Comparison of ENCODE assay signal across 1 cellular context in the genomic region with DNA sequence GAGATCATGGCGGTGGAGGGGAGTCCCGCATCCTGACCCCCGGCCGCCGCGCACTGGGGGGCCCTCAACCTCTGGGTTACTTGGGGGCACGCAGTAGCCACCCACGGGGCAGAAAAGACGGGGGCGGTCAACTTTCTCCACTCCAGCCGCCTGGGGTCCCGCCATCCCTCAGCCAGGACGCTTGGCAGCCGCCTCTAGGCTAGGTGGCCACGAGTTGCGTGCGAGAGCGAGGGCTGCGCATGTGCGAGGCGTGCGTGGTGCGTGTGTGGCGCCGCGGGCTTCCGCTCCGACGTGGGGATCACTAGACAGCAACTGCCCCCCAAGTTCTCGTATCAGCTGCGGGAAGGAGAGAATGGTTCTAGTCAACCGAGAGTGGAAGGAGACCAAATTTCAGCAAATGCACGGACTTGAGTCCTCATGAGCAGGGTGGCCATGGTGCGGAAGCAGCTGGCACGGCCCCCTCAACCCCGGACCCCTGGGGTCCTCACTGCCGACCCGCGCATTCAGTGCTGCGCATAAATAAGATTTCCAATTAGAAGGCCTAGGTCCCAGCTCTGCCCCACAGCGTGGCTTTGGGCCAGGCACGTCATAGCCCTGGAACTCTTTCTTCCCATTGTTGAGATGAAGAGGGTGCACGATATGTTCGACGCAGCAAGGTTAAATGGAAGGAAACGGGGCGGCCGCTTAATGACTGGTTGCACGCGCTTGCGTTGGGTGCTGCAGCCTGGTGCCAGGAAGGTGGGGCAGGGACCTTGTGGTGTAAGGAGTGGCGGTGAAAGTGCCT.
TF ChIP-seq lines count a peak whose summit lies in the region.

No MANE protein-coding gene starts in this region.

TF ChIP-seq in K562, 482 proteins besides CTCF, POLR2A, EP300 and RAD21 (continued from another document and continues in another):
- TF ChIP-seq, protein P1, sequence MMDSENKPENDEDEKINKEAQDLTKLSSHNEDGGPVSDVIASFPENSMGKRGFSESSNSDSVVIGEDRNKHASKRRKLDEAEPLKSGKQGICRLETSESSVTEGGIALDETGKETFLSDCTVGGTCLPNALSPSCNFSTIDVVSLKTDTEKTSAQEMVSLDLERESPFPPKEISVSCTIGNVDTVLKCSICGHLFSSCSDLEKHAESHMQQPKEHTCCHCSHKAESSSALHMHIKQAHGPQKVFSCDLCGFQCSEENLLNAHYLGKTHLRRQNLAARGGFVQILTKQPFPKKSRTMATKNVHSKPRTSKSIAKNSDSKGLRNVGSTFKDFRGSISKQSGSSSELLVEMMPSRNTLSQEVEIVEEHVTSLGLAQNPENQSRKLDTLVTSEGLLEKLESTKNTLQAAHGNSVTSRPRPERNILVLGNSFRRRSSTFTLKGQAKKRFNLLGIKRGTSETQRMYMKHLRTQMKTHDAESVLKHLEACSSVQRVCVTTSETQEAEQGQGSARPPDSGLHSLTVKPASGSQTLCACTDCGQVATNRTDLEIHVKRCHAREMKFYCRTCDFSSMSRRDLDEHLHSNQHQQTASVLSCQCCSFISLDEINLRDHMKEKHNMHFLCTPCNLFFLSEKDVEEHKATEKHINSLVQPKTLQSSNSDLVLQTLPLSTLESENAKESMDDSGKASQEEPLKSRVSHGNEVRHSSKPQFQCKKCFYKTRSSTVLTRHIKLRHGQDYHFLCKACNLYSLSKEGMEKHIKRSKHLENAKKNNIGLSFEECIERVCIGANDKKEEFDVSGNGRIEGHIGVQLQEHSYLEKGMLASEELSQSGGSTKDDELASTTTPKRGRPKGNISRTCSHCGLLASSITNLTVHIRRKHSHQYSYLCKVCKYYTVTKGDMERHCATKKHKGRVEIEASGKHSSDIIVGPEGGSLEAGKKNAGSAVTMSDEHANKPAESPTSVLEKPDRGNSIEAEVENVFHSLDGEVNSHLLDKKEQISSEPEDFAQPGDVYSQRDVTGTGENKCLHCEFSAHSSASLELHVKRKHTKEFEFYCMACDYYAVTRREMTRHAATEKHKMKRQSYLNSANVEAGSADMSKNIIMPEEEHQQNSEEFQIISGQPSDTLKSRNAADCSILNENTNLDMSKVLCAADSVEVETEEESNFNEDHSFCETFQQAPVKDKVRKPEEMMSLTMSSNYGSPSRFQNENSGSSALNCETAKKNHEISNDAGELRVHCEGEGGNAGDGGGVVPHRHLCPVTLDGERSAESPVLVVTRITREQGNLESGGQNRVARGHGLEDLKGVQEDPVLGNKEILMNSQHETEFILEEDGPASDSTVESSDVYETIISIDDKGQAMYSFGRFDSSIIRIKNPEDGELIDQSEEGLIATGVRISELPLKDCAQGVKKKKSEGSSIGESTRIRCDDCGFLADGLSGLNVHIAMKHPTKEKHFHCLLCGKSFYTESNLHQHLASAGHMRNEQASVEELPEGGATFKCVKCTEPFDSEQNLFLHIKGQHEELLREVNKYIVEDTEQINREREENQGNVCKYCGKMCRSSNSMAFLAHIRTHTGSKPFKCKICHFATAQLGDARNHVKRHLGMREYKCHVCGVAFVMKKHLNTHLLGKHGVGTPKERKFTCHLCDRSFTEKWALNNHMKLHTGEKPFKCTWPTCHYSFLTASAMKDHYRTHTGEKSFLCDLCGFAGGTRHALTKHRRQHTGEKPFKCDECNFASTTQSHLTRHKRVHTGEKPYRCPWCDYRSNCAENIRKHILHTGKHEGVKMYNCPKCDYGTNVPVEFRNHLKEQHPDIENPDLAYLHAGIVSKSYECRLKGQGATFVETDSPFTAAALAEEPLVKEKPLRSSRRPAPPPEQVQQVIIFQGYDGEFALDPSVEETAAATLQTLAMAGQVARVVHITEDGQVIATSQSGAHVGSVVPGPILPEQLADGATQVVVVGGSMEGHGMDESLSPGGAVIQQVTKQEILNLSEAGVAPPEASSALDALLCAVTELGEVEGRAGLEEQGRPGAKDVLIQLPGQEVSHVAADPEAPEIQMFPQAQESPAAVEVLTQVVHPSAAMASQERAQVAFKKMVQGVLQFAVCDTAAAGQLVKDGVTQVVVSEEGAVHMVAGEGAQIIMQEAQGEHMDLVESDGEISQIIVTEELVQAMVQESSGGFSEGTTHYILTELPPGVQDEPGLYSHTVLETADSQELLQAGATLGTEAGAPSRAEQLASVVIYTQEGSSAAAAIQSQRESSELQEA (IDR thresholded peaks at IDR 0.05; ENCODE audit: low read depth) = no peak
- TF ChIP-seq CREBBP (IDR thresholded peaks at IDR 0.05; ENCODE audit: low read depth, low read length) (no peak), KLF6 (CRISPR knock-in tag; IDR thresholded peaks at IDR 0.05; ENCODE audit: borderline replicate concordance) (no peak), RNF2 (IDR thresholded peaks at IDR 0.05) (no peak), TBL1XR1 (IDR thresholded peaks at IDR 0.05; ENCODE audit: low read length in 2 of 2) (no peak), JUNB (CRISPR knock-in tag; conservative IDR thresholded peaks at IDR 0.05) (0 out of 2 replicates have a peak, but pooled peaks have one; percentile 32), PHB (CRISPR knock-in tag; IDR thresholded peaks at IDR 0.05) (peak; percentile 7; the same call in 1 of the 2 replicates), EP400 (IDR thresholded peaks at IDR 0.05) (no peak), HSF4 (CRISPR knock-in tag; IDR thresholded peaks at IDR 0.05; ENCODE audit: borderline replicate concordance) (no peak), NFIX (CRISPR knock-in tag; IDR thresholded peaks at IDR 0.05; ENCODE audit: low read depth) (no peak), NFXL1 (CRISPR knock-in tag; IDR thresholded peaks at IDR 0.05) (no peak), PCBP1 (IDR thresholded peaks at IDR 0.05; ENCODE audit: low read depth, low read length, poor library complexity, severe bottlenecking) (peak; percentile 32), BRD9 (IDR thresholded peaks at IDR 0.05; ENCODE audit: low read depth, partially characterized antibody) (no peak), ZNF444 (CRISPR knock-in tag; IDR thresholded peaks at IDR 0.05) (no peak), ZNF436 (CRISPR knock-in tag; IDR thresholded peaks at IDR 0.05) (no peak), HDAC6 (IDR thresholded peaks at IDR 0.05; ENCODE audit: low read depth, low read length) (0 out of 2 replicates have a peak, but pooled peaks have one; percentile 59), ZNF79 (CRISPR knock-in tag; IDR thresholded peaks at IDR 0.05; ENCODE audit: low read depth) (no peak), ZNF766 (CRISPR knock-in tag; conservative IDR thresholded peaks at IDR 0.05) (no peak), TEAD1 (CRISPR knock-in tag; IDR thresholded peaks at IDR 0.05) (no peak), TARDBP (IDR thresholded peaks at IDR 0.05) (no peak), HDAC2 (IDR thresholded peaks at IDR 0.05) (no peak), SRSF1 (IDR thresholded peaks at IDR 0.05; ENCODE audit: low read depth, low read length) (no peak), MTA3 (IDR thresholded peaks at IDR 0.05; ENCODE audit: borderline replicate concordance) (no peak), RAD51 (IDR thresholded peaks at IDR 0.05; ENCODE audit: borderline replicate concordance, low read depth) (no peak), RHOXF2B (CRISPR knock-in tag; conservative IDR thresholded peaks at IDR 0.05) (no peak), ZNF239 (CRISPR knock-in tag; IDR thresholded peaks at IDR 0.05) (no peak), LEF1 (IDR thresholded peaks at IDR 0.05) (no peak)
- TF ChIP-seq, protein P2, sequence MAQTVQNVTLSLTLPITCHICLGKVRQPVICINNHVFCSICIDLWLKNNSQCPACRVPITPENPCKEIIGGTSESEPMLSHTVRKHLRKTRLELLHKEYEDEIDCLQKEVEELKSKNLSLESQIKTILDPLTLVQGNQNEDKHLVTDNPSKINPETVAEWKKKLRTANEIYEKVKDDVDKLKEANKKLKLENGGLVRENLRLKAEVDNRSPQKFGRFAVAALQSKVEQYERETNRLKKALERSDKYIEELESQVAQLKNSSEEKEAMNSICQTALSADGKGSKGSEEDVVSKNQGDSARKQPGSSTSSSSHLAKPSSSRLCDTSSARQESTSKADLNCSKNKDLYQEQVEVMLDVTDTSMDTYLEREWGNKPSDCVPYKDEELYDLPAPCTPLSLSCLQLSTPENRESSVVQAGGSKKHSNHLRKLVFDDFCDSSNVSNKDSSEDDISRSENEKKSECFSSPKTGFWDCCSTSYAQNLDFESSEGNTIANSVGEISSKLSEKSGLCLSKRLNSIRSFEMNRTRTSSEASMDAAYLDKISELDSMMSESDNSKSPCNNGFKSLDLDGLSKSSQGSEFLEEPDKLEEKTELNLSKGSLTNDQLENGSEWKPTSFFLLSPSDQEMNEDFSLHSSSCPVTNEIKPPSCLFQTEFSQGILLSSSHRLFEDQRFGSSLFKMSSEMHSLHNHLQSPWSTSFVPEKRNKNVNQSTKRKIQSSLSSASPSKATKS (CRISPR knock-in tag; IDR thresholded peaks at IDR 0.05) = no peak
- TF ChIP-seq, protein P3, sequence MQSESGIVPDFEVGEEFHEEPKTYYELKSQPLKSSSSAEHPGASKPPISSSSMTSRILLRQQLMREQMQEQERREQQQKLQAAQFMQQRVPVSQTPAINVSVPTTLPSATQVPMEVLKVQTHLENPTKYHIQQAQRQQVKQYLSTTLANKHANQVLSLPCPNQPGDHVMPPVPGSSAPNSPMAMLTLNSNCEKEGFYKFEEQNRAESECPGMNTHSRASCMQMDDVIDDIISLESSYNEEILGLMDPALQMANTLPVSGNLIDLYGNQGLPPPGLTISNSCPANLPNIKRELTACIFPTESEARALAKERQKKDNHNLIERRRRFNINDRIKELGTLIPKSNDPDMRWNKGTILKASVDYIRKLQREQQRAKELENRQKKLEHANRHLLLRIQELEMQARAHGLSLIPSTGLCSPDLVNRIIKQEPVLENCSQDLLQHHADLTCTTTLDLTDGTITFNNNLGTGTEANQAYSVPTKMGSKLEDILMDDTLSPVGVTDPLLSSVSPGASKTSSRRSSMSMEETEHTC (IDR thresholded peaks at IDR 0.05) = no peak
- TF ChIP-seq, protein P4, sequence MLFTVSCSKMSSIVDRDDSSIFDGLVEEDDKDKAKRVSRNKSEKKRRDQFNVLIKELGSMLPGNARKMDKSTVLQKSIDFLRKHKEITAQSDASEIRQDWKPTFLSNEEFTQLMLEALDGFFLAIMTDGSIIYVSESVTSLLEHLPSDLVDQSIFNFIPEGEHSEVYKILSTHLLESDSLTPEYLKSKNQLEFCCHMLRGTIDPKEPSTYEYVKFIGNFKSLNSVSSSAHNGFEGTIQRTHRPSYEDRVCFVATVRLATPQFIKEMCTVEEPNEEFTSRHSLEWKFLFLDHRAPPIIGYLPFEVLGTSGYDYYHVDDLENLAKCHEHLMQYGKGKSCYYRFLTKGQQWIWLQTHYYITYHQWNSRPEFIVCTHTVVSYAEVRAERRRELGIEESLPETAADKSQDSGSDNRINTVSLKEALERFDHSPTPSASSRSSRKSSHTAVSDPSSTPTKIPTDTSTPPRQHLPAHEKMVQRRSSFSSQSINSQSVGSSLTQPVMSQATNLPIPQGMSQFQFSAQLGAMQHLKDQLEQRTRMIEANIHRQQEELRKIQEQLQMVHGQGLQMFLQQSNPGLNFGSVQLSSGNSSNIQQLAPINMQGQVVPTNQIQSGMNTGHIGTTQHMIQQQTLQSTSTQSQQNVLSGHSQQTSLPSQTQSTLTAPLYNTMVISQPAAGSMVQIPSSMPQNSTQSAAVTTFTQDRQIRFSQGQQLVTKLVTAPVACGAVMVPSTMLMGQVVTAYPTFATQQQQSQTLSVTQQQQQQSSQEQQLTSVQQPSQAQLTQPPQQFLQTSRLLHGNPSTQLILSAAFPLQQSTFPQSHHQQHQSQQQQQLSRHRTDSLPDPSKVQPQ (CRISPR knock-in tag; IDR thresholded peaks at IDR 0.05; ENCODE audit: borderline replicate concordance) = no peak
- TF ChIP-seq, protein P5, sequence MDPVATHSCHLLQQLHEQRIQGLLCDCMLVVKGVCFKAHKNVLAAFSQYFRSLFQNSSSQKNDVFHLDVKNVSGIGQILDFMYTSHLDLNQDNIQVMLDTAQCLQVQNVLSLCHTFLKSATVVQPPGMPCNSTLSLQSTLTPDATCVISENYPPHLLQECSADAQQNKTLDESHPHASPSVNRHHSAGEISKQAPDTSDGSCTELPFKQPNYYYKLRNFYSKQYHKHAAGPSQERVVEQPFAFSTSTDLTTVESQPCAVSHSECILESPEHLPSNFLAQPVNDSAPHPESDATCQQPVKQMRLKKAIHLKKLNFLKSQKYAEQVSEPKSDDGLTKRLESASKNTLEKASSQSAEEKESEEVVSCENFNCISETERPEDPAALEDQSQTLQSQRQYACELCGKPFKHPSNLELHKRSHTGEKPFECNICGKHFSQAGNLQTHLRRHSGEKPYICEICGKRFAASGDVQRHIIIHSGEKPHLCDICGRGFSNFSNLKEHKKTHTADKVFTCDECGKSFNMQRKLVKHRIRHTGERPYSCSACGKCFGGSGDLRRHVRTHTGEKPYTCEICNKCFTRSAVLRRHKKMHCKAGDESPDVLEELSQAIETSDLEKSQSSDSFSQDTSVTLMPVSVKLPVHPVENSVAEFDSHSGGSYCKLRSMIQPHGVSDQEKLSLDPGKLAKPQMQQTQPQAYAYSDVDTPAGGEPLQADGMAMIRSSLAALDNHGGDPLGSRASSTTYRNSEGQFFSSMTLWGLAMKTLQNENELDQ (CRISPR knock-in tag; IDR thresholded peaks at IDR 0.05; ENCODE audit: borderline replicate concordance) = no peak
- TF ChIP-seq, protein P6, sequence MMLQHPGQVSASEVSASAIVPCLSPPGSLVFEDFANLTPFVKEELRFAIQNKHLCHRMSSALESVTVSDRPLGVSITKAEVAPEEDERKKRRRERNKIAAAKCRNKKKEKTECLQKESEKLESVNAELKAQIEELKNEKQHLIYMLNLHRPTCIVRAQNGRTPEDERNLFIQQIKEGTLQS (IDR thresholded peaks at IDR 0.05) = no peak
- TF ChIP-seq, protein P6 (CRISPR knock-in tag; conservative IDR thresholded peaks at IDR 0.05) = no peak
- TF ChIP-seq, protein P7, sequence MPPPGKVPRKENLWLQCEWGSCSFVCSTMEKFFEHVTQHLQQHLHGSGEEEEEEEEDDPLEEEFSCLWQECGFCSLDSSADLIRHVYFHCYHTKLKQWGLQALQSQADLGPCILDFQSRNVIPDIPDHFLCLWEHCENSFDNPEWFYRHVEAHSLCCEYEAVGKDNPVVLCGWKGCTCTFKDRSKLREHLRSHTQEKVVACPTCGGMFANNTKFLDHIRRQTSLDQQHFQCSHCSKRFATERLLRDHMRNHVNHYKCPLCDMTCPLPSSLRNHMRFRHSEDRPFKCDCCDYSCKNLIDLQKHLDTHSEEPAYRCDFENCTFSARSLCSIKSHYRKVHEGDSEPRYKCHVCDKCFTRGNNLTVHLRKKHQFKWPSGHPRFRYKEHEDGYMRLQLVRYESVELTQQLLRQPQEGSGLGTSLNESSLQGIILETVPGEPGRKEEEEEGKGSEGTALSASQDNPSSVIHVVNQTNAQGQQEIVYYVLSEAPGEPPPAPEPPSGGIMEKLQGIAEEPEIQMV (tag; conservative IDR thresholded peaks at IDR 0.05; ENCODE audit: low read depth) = no peak
- TF ChIP-seq, protein P8, sequence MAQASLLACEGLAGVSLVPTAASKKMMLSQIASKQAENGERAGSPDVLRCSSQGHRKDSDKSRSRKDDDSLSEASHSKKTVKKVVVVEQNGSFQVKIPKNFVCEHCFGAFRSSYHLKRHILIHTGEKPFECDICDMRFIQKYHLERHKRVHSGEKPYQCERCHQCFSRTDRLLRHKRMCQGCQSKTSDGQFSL (CRISPR knock-in tag; IDR thresholded peaks at IDR 0.05) = no peak
- TF ChIP-seq, protein P8 (tag; IDR thresholded peaks at IDR 0.05) = no peak
- TF ChIP-seq, protein P9, sequence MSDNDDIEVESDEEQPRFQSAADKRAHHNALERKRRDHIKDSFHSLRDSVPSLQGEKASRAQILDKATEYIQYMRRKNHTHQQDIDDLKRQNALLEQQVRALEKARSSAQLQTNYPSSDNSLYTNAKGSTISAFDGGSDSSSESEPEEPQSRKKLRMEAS (CRISPR knock-in tag; IDR thresholded peaks at IDR 0.05) = peak; percentile 80
